ENCODE assay signal across 29 cellular contexts in the genomic region with DNA sequence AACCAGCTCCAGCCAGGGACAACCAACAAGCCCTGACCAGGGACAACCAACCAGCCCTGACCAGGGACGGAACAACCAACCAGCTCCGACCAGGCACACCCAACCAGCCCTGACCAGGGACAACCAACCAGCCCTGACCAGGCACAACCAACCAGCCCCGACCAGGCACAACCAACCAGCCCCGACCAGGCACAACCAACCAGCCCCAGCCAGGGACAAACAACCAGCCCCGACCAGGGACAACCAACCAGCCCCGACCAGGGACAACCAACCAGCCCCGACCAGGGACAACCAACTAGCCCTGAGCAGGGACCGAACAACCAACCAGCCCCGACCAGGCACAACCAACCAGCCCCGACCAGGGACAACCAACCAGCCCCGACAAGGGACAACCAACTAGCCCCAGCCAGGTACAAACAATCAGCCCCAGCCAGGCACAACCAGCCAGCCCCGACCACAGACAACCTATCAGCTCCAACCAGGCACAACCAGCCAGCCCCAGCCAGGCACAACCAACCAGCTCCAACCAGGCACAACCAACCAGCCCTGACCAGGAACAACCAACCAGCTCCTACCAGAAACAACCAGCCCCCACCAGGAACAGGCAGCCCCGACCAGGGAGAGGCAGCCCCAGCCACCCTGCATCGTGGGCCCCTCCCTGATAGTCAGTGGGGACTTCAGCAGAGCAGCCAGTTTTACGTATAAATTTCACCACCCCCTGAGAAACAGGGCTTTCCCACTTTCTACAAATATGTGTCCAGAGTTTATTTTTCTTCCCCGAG. TPM values are rescaled to one million over a fixed set of nuclear protein-coding genes. Genes with fewer than 3 reads are reported as not detected.
A peak's percentile ranks its signal among the peaks of the same experiment; 100 is the strongest.
DNase-seq lines count a peak whose midpoint lies in the region; ATAC-seq and TF ChIP-seq lines count a peak whose summit lies in the region.
"Had no signal": no experiment of that assay in that cellular context is flagged by ENCODE, and none has a peak within 500 bp of the region (broad histone marks: within the 10 kb centered on the region; RNA-seq: fewer than 3 reads in every experiment).

No MANE protein-coding gene starts in this region.

- TF ChIP-seq CTCF in WTC11 (IDR thresholded peaks at IDR 0.05) (no peak), sigmoid colon (IDR thresholded peaks at IDR 0.05) (no peak)

- no peak overlapping the region for H3K27ac ChIP-seq in sigmoid colon
- H3K27ac ChIP-seq: coronary artery, heart left ventricle, pancreas, Peyer's patch, right atrium auricular region, tibial artery, VCaP had no signal

- no peaks in the 10 kb centered on the region for H3K9me3 Mint-ChIP-seq in WTC11
- H3K9me3 Mint-ChIP-seq: activated T-helper 2 cell treated with anti-CD3 and anti-CD28 coated beads, Interferon-gamma antibody, Interleukin-2, Interleukin-4, amounts not matched to agents 10 μg/mL and 5 μg/mL and 100 μg/mL, durations not matched to agents 14 hours and 24 hours and 36 hours; CD8-positive, alpha-beta memory T cell; natural killer cell treated with Interleukin-12 subunit alpha and Interleukin-12 subunit beta and Interleukin-15 and Interleukin-18, amount 100 ng/mL, for 72 hours had no signal

- WGBS in sigmoid colon, 2 donors = 86 to 91% methylated on average over 16 of the region's 16 CpGs

- H3K36me3 ChIP-seq in H7 (replicated peaks; ENCODE audit: control insufficient read depth, insufficient read depth, low read length) (no peaks in the 10 kb centered on the region), sigmoid colon (no peaks in the 10 kb centered on the region)
- H3K36me3 ChIP-seq: heart left ventricle, pancreas, Peyer's patch, right atrium auricular region, tibial artery had no signal

- intact Hi-C loops in sigmoid colon (cut with DNase I) = no loop called here

- H3K36me3 Mint-ChIP-seq in WTC11 = no peaks in the 10 kb centered on the region
- H3K36me3 Mint-ChIP-seq: activated naive CD8-positive, alpha-beta T cell; CD8-positive, alpha-beta memory T cell; natural killer cell treated with Interleukin-12 subunit alpha and Interleukin-12 subunit beta and Interleukin-15 and Interleukin-18, amount 100 ng/mL, for 72 hours had no signal

- H3K27me3 ChIP-seq in H7 (ENCODE audit: control insufficient read depth, insufficient read depth, low read length) = no peaks in the 10 kb centered on the region
- no peaks in the 10 kb centered on the region for H3K27me3 ChIP-seq in sigmoid colon
- H3K27me3 ChIP-seq: heart left ventricle, pancreas, Peyer's patch, right atrium auricular region, tibial artery had no signal

- no peaks in the 10 kb centered on the region; the same call in 1 of the 2 replicates for H3K27me3 Mint-ChIP-seq in WTC11 (ENCODE audit: low read depth)
- H3K27me3 Mint-ChIP-seq: activated naive CD8-positive, alpha-beta T cell; CD8-positive, alpha-beta memory T cell had no signal

- ATAC-seq in WTC11 (no peak), GM18858 (IDR thresholded peaks at IDR 0.05; ENCODE audit: unreplicated experiment) (no peak), GM21619 (IDR thresholded peaks at IDR 0.05; ENCODE audit: unreplicated experiment) (no peak)
- ATAC-seq: heart left ventricle; natural killer cell treated with Interleukin-12 subunit alpha and Interleukin-12 subunit beta and Interleukin-15 and Interleukin-18, amount 100 ng/mL, for 72 hours; pancreas had no signal

- peak overlapping the region; percentile 53; the same call in 1 of the 2 replicates for H3K27ac Mint-ChIP-seq in WTC11
- H3K27ac Mint-ChIP-seq: activated naive CD8-positive, alpha-beta T cell; activated T-helper 2 cell treated with anti-CD3 and anti-CD28 coated beads, Interferon-gamma antibody, Interleukin-2, Interleukin-4, amounts not matched to agents 10 μg/mL and 5 μg/mL and 100 μg/mL, durations not matched to agents 14 hours and 24 hours and 36 hours; natural killer cell treated with Interleukin-12 subunit alpha and Interleukin-12 subunit beta and Interleukin-15 and Interleukin-18, amount 100 ng/mL, for 72 hours had no signal

- no peak for TF ChIP-seq POLR2A in sigmoid colon (IDR thresholded peaks at IDR 0.05)

- no peaks in the 10 kb centered on the region for H3K9me3 ChIP-seq in sigmoid colon
- H3K9me3 ChIP-seq: heart left ventricle, pancreas, Peyer's patch, right atrium auricular region, tibial artery had no signal

- H3K4me3 ChIP-seq in H7 (ENCODE audit: insufficient read depth, low read depth, low read length) = no peak overlapping the region
- no peak overlapping the region for H3K4me3 ChIP-seq in sigmoid colon
- H3K4me3 ChIP-seq: coronary artery, heart left ventricle, lung, pancreas, Peyer's patch, right atrium auricular region, tibial artery had no signal

- CTCF ChIA-PET in WTC11 (lab: Charles Lee) = interaction anchor here (1.5 to 4.5 kb wide), 3 partner anchors 49 to 107 kb away, joined by 4 to 53 read pairs (median 7); no protein-coding TSS in a partner anchor

- DNase-seq in H7 (peak; percentile 49), WTC11 (ENCODE audit: low spot score) (no peak), kidney tubule cell (ENCODE audit: low spot score) (peak; percentile 32), sigmoid colon (peak; percentile 58), HuH-7.5 (ENCODE audit: low spot score) (no peak), D341Med (ENCODE audit: low spot score) (no peak)
- DNase-seq: activated CD4-positive, alpha-beta T cell treated with anti-CD3 and anti-CD28 coated beads for 4 hours; activated T-cell treated with anti-CD3 and anti-CD28 coated beads for 4 hours; anterior cingulate cortex; effector CD8-positive, alpha-beta T cell; NCI-H1694; NCI-H446; NCI-H748 treated with DMSO at 0.1 percent for 48 hours; pancreas; Peyer's patch; stimulated activated CD4-positive, alpha-beta T cell treated with anti-CD3 and anti-CD28 coated beads, Interleukin-2, amount 100 ng/mL, for 24 hours; SW 1271; tibial artery had no signal

- POLR2A ChIA-PET in WTC11 (lab: Charles Lee) = no interaction called here

- no peak for TF ChIP-seq EP300 in sigmoid colon (IDR thresholded peaks at IDR 0.05)

- H3K4me1 Mint-ChIP-seq in WTC11 = peaks cover 28% of the 10 kb centered on the region

- peaks cover 0 to 15% (median 8%) of the 10 kb centered on the region in 4 donors for H3K4me1 ChIP-seq in sigmoid colon

- no peak overlapping the region for H3K4me3 Mint-ChIP-seq in WTC11
- H3K4me3 Mint-ChIP-seq: activated naive CD8-positive, alpha-beta T cell; CD8-positive, alpha-beta memory T cell; natural killer cell treated with Interleukin-12 subunit alpha and Interleukin-12 subunit beta and Interleukin-15 and Interleukin-18, amount 100 ng/mL, for 72 hours had no signal

TF ChIP-seq in WTC11, 78 proteins besides CTCF, POLR2A, EP300 and RAD21:
- TF ChIP-seq ATF1 (CRISPR knock-in tag; IDR thresholded peaks at IDR 0.05) = no peak
- no peak for TF ChIP-seq HMGXB4 (CRISPR knock-in tag; IDR thresholded peaks at IDR 0.05)
- no peak for TF ChIP-seq HMGA2 (CRISPR knock-in tag; IDR thresholded peaks at IDR 0.05)
- TF ChIP-seq, protein P1, sequence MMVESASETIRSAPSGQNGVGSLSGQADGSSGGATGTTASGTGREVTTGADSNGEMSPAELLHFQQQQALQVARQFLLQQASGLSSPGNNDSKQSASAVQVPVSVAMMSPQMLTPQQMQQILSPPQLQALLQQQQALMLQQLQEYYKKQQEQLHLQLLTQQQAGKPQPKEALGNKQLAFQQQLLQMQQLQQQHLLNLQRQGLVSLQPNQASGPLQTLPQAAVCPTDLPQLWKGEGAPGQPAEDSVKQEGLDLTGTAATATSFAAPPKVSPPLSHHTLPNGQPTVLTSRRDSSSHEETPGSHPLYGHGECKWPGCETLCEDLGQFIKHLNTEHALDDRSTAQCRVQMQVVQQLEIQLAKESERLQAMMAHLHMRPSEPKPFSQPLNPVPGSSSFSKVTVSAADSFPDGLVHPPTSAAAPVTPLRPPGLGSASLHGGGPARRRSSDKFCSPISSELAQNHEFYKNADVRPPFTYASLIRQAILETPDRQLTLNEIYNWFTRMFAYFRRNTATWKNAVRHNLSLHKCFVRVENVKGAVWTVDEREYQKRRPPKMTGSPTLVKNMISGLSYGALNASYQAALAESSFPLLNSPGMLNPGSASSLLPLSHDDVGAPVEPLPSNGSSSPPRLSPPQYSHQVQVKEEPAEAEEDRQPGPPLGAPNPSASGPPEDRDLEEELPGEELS (CRISPR knock-in tag; IDR thresholded peaks at IDR 0.05) = no peak
- TF ChIP-seq ZNF138 (CRISPR knock-in tag; conservative IDR thresholded peaks at IDR 0.05) = no peak
- TF ChIP-seq ETV6 (CRISPR knock-in tag; IDR thresholded peaks at IDR 0.05) = no peak

RNA-seq across cellular contexts. Expression of gene PROSER2, which starts 56.4 kb away (rescaled TPM):
- total RNA-seq in H7 (2014; rRNA removed; shearing (Covaris generic)) = 15.0 and 16.4 TPM in 2 replicates
- total RNA-seq in WTC11 (2021) (7.3 to 8.7 TPM (median 8.5 TPM) in 3 replicates), sigmoid colon (1 to 10 TPM in 3 of 4 donors, under 1 TPM in 1; 0.71 to 2.5 (median 1.6) TPM)
- 1 to 10 TPM in 2 of 3 donors, under 1 TPM in 1; 0.60 to 2.8 (median 2.3) TPM for polyA plus RNA-seq in sigmoid colon

Comparison
In these comparisons a context has a peak if more than half of its experiments do, and no peak if none do; other contexts are left out.
1. DNase-seq: peak in H7 (single experiment), kidney tubule cell (single experiment) and sigmoid colon (single experiment); none in WTC11 (single experiment), HuH-7.5 (single experiment) and D341Med (single experiment).